In the genomic region with DNA sequence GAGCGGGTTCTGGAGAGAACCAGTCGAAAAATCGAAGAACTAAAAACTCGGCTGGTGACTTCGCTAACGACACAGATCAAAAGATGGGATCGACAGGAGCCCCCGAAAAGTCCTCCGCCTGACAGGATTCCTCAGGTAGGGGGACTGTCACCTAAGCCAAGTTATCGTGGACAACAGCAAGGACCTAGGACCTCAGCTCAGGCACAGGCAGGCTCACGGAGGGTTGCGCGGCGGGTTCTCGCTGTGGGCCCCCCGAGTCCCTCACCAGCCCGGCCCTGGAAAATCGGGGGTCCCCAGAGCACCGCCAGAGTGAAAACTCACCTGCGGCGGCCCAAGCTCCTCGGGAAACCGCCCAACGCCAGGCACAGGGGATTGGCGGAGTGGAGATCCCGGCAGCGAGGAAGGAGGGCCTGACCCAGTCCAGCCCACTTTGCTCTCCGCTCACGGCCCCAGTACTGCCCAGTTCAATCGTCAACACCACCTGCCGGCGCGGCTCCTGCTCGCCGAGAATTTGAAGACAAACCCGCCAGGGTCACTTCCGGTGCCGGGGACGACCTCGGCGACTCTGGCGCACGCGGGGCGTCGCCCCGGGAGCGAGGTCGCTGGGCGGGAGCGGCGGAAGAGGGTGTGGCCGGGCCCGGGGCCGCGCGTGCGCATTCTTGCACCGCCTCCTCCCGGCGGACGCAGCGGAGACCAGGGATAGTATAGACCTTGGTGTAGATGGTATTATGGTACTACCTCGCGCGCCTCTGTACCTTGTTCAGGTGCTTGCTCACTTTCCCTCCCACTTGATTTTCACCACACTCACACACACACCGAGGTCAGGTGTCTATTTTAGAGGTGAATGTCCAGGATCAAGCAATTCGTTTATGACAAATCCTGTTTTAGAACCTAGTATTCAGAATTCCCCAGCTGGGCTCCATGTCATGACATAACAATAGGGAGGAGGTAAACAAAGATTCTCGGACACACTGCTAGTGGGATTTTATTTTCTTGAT, we compare ENCODE assay signal across 1 cellular context.
A peak's percentile ranks its signal among the peaks of the same experiment; 100 is the strongest.
TF ChIP-seq lines count a peak whose summit lies in the region.

KATNA1 (minus strand) TSS at position 567 of the 998 bp plus-strand sequence. CDS start 10,167 bp downstream, outside the sequence.

TF ChIP-seq in GM12878, 131 proteins besides CTCF, POLR2A, EP300 and RAD21 (continued from another document and continues in another):
- TF ChIP-seq, protein P1, sequence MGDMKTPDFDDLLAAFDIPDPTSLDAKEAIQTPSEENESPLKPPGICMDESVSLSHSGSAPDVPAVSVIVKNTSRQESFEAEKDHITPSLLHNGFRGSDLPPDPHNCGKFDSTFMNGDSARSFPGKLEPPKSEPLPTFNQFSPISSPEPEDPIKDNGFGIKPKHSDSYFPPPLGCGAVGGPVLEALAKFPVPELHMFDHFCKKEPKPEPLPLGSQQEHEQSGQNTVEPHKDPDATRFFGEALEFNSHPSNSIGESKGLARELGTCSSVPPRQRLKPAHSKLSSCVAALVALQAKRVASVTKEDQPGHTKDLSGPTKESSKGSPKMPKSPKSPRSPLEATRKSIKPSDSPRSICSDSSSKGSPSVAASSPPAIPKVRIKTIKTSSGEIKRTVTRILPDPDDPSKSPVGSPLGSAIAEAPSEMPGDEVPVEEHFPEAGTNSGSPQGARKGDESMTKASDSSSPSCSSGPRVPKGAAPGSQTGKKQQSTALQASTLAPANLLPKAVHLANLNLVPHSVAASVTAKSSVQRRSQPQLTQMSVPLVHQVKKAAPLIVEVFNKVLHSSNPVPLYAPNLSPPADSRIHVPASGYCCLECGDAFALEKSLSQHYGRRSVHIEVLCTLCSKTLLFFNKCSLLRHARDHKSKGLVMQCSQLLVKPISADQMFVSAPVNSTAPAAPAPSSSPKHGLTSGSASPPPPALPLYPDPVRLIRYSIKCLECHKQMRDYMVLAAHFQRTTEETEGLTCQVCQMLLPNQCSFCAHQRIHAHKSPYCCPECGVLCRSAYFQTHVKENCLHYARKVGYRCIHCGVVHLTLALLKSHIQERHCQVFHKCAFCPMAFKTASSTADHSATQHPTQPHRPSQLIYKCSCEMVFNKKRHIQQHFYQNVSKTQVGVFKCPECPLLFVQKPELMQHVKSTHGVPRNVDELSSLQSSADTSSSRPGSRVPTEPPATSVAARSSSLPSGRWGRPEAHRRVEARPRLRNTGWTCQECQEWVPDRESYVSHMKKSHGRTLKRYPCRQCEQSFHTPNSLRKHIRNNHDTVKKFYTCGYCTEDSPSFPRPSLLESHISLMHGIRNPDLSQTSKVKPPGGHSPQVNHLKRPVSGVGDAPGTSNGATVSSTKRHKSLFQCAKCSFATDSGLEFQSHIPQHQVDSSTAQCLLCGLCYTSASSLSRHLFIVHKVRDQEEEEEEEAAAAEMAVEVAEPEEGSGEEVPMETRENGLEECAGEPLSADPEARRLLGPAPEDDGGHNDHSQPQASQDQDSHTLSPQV (IDR thresholded peaks at IDR 0.05) = 0 out of 2 replicates have a peak, but pooled peaks have one; percentile 23
- TF ChIP-seq SREBF2 (IDR thresholded peaks at IDR 0.05; ENCODE audit: low read length) (no peak), ASH2L (IDR thresholded peaks at IDR 0.05; ENCODE audit: borderline replicate concordance, low read depth) (peak; percentile 83; the same call in 1 of the 2 replicates), RB1 (IDR thresholded peaks at IDR 0.05; ENCODE audit: borderline replicate concordance) (peak; percentile 82; the same call in 1 of the 2 replicates), CHD4 (IDR thresholded peaks at IDR 0.05) (no peak), NFYA (IDR thresholded peaks at IDR 0.05; ENCODE audit: borderline replicate concordance, low read depth, low read length) (no peak), GATAD2B (conservative IDR thresholded peaks at IDR 0.05; ENCODE audit: low read depth) (peak; percentile 77), PAX8 (IDR thresholded peaks at IDR 0.05) (no peak), MXI1 (IDR thresholded peaks at IDR 0.05; ENCODE audit: low read depth, low read length) (no peak; the same call in 1 of the 2 replicates), ATF2 (IDR thresholded peaks at IDR 0.05; ENCODE audit: low read length) (no peak), CHD2 (IDR thresholded peaks at IDR 0.05; ENCODE audit: borderline replicate concordance, low read depth, low read length) (peak; percentile 38; the same call in 1 of the 2 replicates), TARDBP (IDR thresholded peaks at IDR 0.05; ENCODE audit: borderline replicate concordance) (peak; percentile 66; the same call in 1 of the 2 replicates), TCF3 (IDR thresholded peaks at IDR 0.05; ENCODE audit: borderline replicate concordance, insufficient read depth, low read depth, low read length) (peak; percentile 77; the same call in 1 of the 2 replicates), MTA3 (IDR thresholded peaks at IDR 0.05; ENCODE audit: borderline replicate concordance, low read length) (no peak), POLR2AphosphoS2 (IDR thresholded peaks at IDR 0.05; ENCODE audit: low read depth, low read length) (peak; percentile 52; the same call in 1 of the 2 replicates), STAT1 (conservative IDR thresholded peaks at IDR 0.05) (no peak), CBFB (IDR thresholded peaks at IDR 0.05; ENCODE audit: low read depth) (no peak), YY1 (IDR thresholded peaks at IDR 0.05; ENCODE audit: low read depth, low read length) (0 out of 2 replicates have a peak, but pooled peaks have one; percentile 42), E2F8 (IDR thresholded peaks at IDR 0.05; ENCODE audit: low read depth, partially characterized antibody) (no peak), SMAD5 (IDR thresholded peaks at IDR 0.05; ENCODE audit: low read depth) (0 out of 2 replicates have a peak, but pooled peaks have one; percentile 36), YBX1 (IDR thresholded peaks at IDR 0.05) (no peak), ZNF207 (IDR thresholded peaks at IDR 0.05; ENCODE audit: borderline replicate concordance) (peak; percentile 56; the same call in 1 of the 2 replicates), BCL11A (IDR thresholded peaks at IDR 0.05; ENCODE audit: low read depth, low read length) (peak; percentile 30; the same call in 1 of the 2 replicates), PML (IDR thresholded peaks at IDR 0.05; ENCODE audit: low read length) (peak; percentile 71), RUNX3 (IDR thresholded peaks at IDR 0.05; ENCODE audit: low read length) (no peak), WRNIP1 (IDR thresholded peaks at IDR 0.05; ENCODE audit: borderline replicate concordance, low read depth, low read length) (no peak), CREB1 (IDR thresholded peaks at IDR 0.05; ENCODE audit: low read depth) (peak; percentile 66; the same call in 1 of the 2 replicates), IKZF2 (IDR thresholded peaks at IDR 0.05) (peak in 1 of 2 experiments; percentile 49; a peak in 1 of 4 replicates), TAF1 (IDR thresholded peaks at IDR 0.05; ENCODE audit: borderline replicate concordance, low read depth, low read length) (peak; percentile 61; the same call in 1 of the 2 replicates), NFXL1 (IDR thresholded peaks at IDR 0.05; ENCODE audit: borderline replicate concordance) (no peak), BACH1 (IDR thresholded peaks at IDR 0.05; ENCODE audit: borderline replicate concordance) (peak; percentile 62; the same call in 1 of the 2 replicates), NKRF (conservative IDR thresholded peaks at IDR 0.05) (peak; percentile 90), ZZZ3 (IDR thresholded peaks at IDR 0.05; ENCODE audit: control insufficient read depth, insufficient read length, low read depth) (no peak), LARP7 (IDR thresholded peaks at IDR 0.05) (peak; percentile 81), SIX5 (IDR thresholded peaks at IDR 0.05; ENCODE audit: low read depth, low read length, severe bottlenecking) (no peak), KAT2A (conservative IDR thresholded peaks at IDR 0.05; ENCODE audit: control insufficient read depth, low read depth, low read length) (no peak), RBBP5 (conservative IDR thresholded peaks at IDR 0.05) (0 out of 2 replicates have a peak, but pooled peaks have one; percentile 32), DPF2 (IDR thresholded peaks at IDR 0.05) (0 out of 2 replicates have a peak, but pooled peaks have one; percentile 4), RCOR1 (conservative IDR thresholded peaks at IDR 0.05; ENCODE audit: low read depth, low read length) (no peak)
- TF ChIP-seq, protein P2, sequence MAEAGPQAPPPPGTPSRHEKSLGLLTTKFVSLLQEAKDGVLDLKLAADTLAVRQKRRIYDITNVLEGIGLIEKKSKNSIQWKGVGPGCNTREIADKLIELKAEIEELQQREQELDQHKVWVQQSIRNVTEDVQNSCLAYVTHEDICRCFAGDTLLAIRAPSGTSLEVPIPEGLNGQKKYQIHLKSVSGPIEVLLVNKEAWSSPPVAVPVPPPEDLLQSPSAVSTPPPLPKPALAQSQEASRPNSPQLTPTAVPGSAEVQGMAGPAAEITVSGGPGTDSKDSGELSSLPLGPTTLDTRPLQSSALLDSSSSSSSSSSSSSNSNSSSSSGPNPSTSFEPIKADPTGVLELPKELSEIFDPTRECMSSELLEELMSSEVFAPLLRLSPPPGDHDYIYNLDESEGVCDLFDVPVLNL (IDR thresholded peaks at IDR 0.05; ENCODE audit: low read depth, low read length) = peak; percentile 69
- TF ChIP-seq, protein P3, sequence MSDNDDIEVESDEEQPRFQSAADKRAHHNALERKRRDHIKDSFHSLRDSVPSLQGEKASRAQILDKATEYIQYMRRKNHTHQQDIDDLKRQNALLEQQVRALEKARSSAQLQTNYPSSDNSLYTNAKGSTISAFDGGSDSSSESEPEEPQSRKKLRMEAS (IDR thresholded peaks at IDR 0.05; ENCODE audit: low read depth, low read length) = peak; percentile 94
- TF ChIP-seq, protein P4, sequence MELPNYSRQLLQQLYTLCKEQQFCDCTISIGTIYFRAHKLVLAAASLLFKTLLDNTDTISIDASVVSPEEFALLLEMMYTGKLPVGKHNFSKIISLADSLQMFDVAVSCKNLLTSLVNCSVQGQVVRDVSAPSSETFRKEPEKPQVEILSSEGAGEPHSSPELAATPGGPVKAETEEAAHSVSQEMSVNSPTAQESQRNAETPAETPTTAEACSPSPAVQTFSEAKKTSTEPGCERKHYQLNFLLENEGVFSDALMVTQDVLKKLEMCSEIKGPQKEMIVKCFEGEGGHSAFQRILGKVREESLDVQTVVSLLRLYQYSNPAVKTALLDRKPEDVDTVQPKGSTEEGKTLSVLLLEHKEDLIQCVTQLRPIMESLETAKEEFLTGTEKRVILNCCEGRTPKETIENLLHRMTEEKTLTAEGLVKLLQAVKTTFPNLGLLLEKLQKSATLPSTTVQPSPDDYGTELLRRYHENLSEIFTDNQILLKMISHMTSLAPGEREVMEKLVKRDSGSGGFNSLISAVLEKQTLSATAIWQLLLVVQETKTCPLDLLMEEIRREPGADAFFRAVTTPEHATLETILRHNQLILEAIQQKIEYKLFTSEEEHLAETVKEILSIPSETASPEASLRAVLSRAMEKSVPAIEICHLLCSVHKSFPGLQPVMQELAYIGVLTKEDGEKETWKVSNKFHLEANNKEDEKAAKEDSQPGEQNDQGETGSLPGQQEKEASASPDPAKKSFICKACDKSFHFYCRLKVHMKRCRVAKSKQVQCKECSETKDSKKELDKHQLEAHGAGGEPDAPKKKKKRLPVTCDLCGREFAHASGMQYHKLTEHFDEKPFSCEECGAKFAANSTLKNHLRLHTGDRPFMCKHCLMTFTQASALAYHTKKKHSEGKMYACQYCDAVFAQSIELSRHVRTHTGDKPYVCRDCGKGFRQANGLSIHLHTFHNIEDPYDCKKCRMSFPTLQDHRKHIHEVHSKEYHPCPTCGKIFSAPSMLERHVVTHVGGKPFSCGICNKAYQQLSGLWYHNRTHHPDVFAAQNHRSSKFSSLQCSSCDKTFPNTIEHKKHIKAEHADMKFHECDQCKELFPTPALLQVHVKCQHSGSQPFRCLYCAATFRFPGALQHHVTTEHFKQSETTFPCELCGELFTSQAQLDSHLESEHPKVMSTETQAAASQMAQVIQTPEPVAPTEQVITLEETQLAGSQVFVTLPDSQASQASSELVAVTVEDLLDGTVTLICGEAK (IDR thresholded peaks at IDR 0.05; ENCODE audit: borderline replicate concordance) = no peak; the same call in 1 of the 2 replicates
